In genomic region chr16:78428193-78428592, GRCh38 we compare ENCODE assay signal across 19 cellular contexts.
"Had no signal": no experiment of that assay in that cellular context is flagged by ENCODE, and none has a peak within 500 bp of the region (broad histone marks: within the 10 kb centered on the region; RNA-seq: fewer than 3 reads in every experiment).

No MANE protein-coding gene starts in this region.

- H3K9me3 ChIP-seq: ascending aorta, colonic mucosa, esophagus muscularis mucosa, heart right ventricle, spleen, thyroid gland had no signal

- H3K4me3 ChIP-seq: ascending aorta, colonic mucosa, esophagus muscularis mucosa, heart right ventricle, spleen, thyroid gland had no signal

- H3K27me3 Mint-ChIP-seq: central memory CD8-positive, alpha-beta T cell had no signal

- H3K4me1 ChIP-seq: ascending aorta, colonic mucosa, esophagus muscularis mucosa, heart right ventricle, thyroid gland had no signal

- H3K27ac ChIP-seq: ascending aorta, colonic mucosa, esophagus muscularis mucosa, heart right ventricle, spleen, thyroid gland, WERI-Rb-1 had no signal

- DNase-seq: activated CD4-positive, alpha-beta T cell treated with anti-CD3 and anti-CD28 coated beads for 1 hour; activated effector memory CD4-positive, alpha-beta T cell treated with anti-CD3 and anti-CD28 coated beads, Interleukin-2, amount 50 U/mL, for 16 hours; activated naive CD4-positive, alpha-beta T cell treated with anti-CD3 and anti-CD28 coated beads, Interleukin-2, amount 50 U/mL, for 16 hours; activated T-cell treated with anti-CD3 and anti-CD28 coated beads, Interleukin-2, amount 50 U/mL, for 72 hours; colonic mucosa; heart right ventricle; kidney glomerular epithelial cell; nephron progenitor cell; occipital lobe; retina; spleen; stimulated activated naive CD4-positive, alpha-beta T cell; T-helper 1 cell; T-helper 9 cell; thyroid gland; WERI-Rb-1 had no signal

- ATAC-seq: activated T-cell treated with anti-CD3 and anti-CD28 coated beads, Interleukin-2, amount 50 U/mL, for 72 hours; heart right ventricle had no signal

- H3K36me3 ChIP-seq: colonic mucosa, thyroid gland had no signal

- H3K4me3 Mint-ChIP-seq: activated T-cell treated with anti-CD3 and anti-CD28 coated beads, Interleukin-2, amount 50 U/mL, for 72 hours; central memory CD8-positive, alpha-beta T cell; nephron progenitor cell had no signal

- H3K27ac Mint-ChIP-seq: activated T-cell treated with anti-CD3 and anti-CD28 coated beads, Interleukin-2, amount 50 U/mL, for 72 hours; nephron progenitor cell had no signal

- H3K4me1 Mint-ChIP-seq: central memory CD8-positive, alpha-beta T cell had no signal

- H3K27me3 ChIP-seq: ascending aorta, colonic mucosa, esophagus muscularis mucosa, heart right ventricle, spleen, thyroid gland had no signal

- H3K9me3 Mint-ChIP-seq: central memory CD8-positive, alpha-beta T cell had no signal
